ENCODE assay signal across 34 cellular contexts in the genomic region with DNA sequence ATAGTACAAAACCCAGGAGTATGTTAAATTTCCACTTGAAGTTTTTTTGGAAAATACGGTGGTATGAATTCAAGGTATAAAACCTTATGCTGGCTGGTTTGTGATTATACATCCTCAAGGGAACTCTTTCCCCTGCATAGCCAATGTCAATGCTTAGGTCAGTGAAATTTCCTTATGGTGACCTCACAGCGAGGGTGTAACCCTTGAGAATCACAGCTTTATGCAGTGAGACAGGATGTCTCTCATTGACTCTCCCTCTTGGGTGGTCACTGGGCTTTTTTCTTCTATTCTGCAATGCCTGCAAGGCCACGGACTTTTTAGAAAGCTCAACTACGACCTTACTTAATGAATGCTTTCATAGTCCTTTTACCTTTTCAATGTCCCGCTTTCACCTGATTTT.
"Had no signal": no experiment of that assay in that cellular context is flagged by ENCODE, and none has a peak within 500 bp of the region (broad histone marks: within the 10 kb centered on the region; RNA-seq: fewer than 3 reads in every experiment).

No MANE protein-coding gene starts in this region.

- DNase-seq: activated CD4-positive, alpha-beta memory T cell treated with anti-CD3 and anti-CD28 coated beads for 36 hours; activated CD4-positive, alpha-beta T cell treated with anti-CD3 and anti-CD28 coated beads for 36 hours; activated CD4-positive, alpha-beta T cell treated with anti-CD3 and anti-CD28 coated beads, Interleukin-2, amount 10 ng/mL, durations not matched to agents 24 days and 14 days; activated CD4-positive, CD25-positive, alpha-beta regulatory T cell; activated CD4-positive, CD25-positive, alpha-beta regulatory T cell treated with anti-CD3 and anti-CD28 coated beads, Interleukin-2, amount 50 U/mL, for 72 hours; activated CD8-positive, alpha-beta memory T cell treated with anti-CD3 and anti-CD28 coated beads, Interleukin-2, amount 10 ng/mL, durations not matched to agents 7 days and 5 days; activated CD8-positive, alpha-beta memory T cell treated with anti-CD3 and anti-CD28 coated beads, Interleukin-2, amount 50 U/mL, for 4 hours; activated CD8-positive, alpha-beta T cell treated with anti-CD3 and anti-CD28 coated beads, Interleukin-2, amount 10 ng/mL, durations not matched to agents 7 days and 5 days; activated effector memory CD4-positive, alpha-beta T cell treated with anti-CD3 and anti-CD28 coated beads, Interleukin-2, amount 50 U/mL, for 16 hours; activated naive CD4-positive, alpha-beta T cell treated with anti-CD3 and anti-CD28 coated beads for 36 hours; activated naive CD8-positive, alpha-beta T cell treated with anti-CD3 and anti-CD28 coated beads for 36 hours; activated naive CD8-positive, alpha-beta T cell treated with anti-CD3 and anti-CD28 coated beads, Interleukin-2, amount 50 U/mL, for 24 hours; activated T-cell treated with anti-CD3 and anti-CD28 coated beads, Interleukin-2, amount 50 U/mL, for 1 hour; activated T-cell treated with anti-CD3 and anti-CD28 coated beads, Interleukin-2, amount 50 U/mL, for 48 hours; adrenal gland; amygdala; aorta; body of pancreas; central memory CD4-positive, alpha-beta T cell; cerebellar nuclear complex; colonic mucosa; effector CD8-positive, alpha-beta T cell; foreskin fibroblast; glutamatergic neuron; heart left ventricle; T-helper 2 cell had no signal

- H3K27ac Mint-ChIP-seq: activated CD4-positive, alpha-beta memory T cell treated with anti-CD3 and anti-CD28 coated beads for 36 hours; activated CD4-positive, alpha-beta T cell treated with anti-CD3 and anti-CD28 coated beads for 36 hours; activated CD4-positive, alpha-beta T cell treated with anti-CD3 and anti-CD28 coated beads, Interleukin-2, amount 10 ng/mL, durations not matched to agents 24 days and 14 days; activated CD8-positive, alpha-beta memory T cell treated with anti-CD3 and anti-CD28 coated beads, Interleukin-2, amount 10 ng/mL, durations not matched to agents 7 days and 5 days; activated CD8-positive, alpha-beta T cell treated with anti-CD3 and anti-CD28 coated beads, Interleukin-2, amount 10 ng/mL, durations not matched to agents 7 days and 5 days; activated naive CD4-positive, alpha-beta T cell treated with anti-CD3 and anti-CD28 coated beads for 36 hours; activated naive CD4-positive, alpha-beta T cell treated with anti-CD3 and anti-CD28 coated beads, Interleukin-2, amount 50 U/mL, for 24 hours; activated naive CD8-positive, alpha-beta T cell treated with anti-CD3 and anti-CD28 coated beads for 36 hours; activated naive CD8-positive, alpha-beta T cell treated with anti-CD3 and anti-CD28 coated beads, Interleukin-2, amount 50 U/mL, for 24 hours; activated T-helper 1 cell treated with anti-CD3 and anti-CD28 coated beads, Interleukin-12 subunit alpha, Interleukin-12 subunit beta, Interleukin-2, Interleukin-4 antibody, amounts not matched to agents 30 ng/mL and 10 ng/mL and 1 ng/mL, durations not matched to agents 14 hours and 24 hours and 36 hours; activated T-helper 2 cell treated with anti-CD3 and anti-CD28 coated beads, Interferon-gamma antibody, Interleukin-2, Interleukin-4, amounts not matched to agents 10 μg/mL and 5 μg/mL and 100 μg/mL, durations not matched to agents 14 hours and 24 hours and 36 hours had no signal

- ATAC-seq: activated CD4-positive, alpha-beta T cell treated with anti-CD3 and anti-CD28 coated beads for 36 hours; activated CD8-positive, alpha-beta memory T cell treated with anti-CD3 and anti-CD28 coated beads, Interleukin-2, amount 10 ng/mL, durations not matched to agents 7 days and 5 days; activated CD8-positive, alpha-beta T cell treated with anti-CD3 and anti-CD28 coated beads, Interleukin-2, amount 10 ng/mL, durations not matched to agents 7 days and 5 days; activated naive CD8-positive, alpha-beta T cell treated with anti-CD3 and anti-CD28 coated beads, Interleukin-2, amount 50 U/mL, for 24 hours; body of pancreas had no signal

- H3K4me1 Mint-ChIP-seq: activated CD4-positive, alpha-beta T cell treated with anti-CD3 and anti-CD28 coated beads for 36 hours; activated CD4-positive, alpha-beta T cell treated with anti-CD3 and anti-CD28 coated beads, Interleukin-2, amount 10 ng/mL, durations not matched to agents 24 days and 14 days; activated CD8-positive, alpha-beta memory T cell treated with anti-CD3 and anti-CD28 coated beads, Interleukin-2, amount 10 ng/mL, durations not matched to agents 7 days and 5 days; activated naive CD4-positive, alpha-beta T cell treated with anti-CD3 and anti-CD28 coated beads, Interleukin-2, amount 50 U/mL, for 24 hours; activated naive CD8-positive, alpha-beta T cell treated with anti-CD3 and anti-CD28 coated beads for 36 hours; activated naive CD8-positive, alpha-beta T cell treated with anti-CD3 and anti-CD28 coated beads, Interleukin-2, amount 50 U/mL, for 24 hours had no signal

- H3K4me3 Mint-ChIP-seq: activated CD4-positive, alpha-beta memory T cell treated with anti-CD3 and anti-CD28 coated beads for 36 hours; activated CD4-positive, alpha-beta T cell treated with anti-CD3 and anti-CD28 coated beads for 36 hours; activated CD4-positive, alpha-beta T cell treated with anti-CD3 and anti-CD28 coated beads, Interleukin-2, amount 10 ng/mL, durations not matched to agents 24 days and 14 days; activated CD8-positive, alpha-beta memory T cell treated with anti-CD3 and anti-CD28 coated beads, Interleukin-2, amount 10 ng/mL, durations not matched to agents 7 days and 5 days; activated CD8-positive, alpha-beta T cell treated with anti-CD3 and anti-CD28 coated beads, Interleukin-2, amount 10 ng/mL, durations not matched to agents 7 days and 5 days; activated naive CD4-positive, alpha-beta T cell treated with anti-CD3 and anti-CD28 coated beads for 36 hours; activated naive CD4-positive, alpha-beta T cell treated with anti-CD3 and anti-CD28 coated beads, Interleukin-2, amount 50 U/mL, for 24 hours; activated naive CD8-positive, alpha-beta T cell treated with anti-CD3 and anti-CD28 coated beads for 36 hours; activated naive CD8-positive, alpha-beta T cell treated with anti-CD3 and anti-CD28 coated beads, Interleukin-2, amount 50 U/mL, for 24 hours; activated T-helper 1 cell treated with anti-CD3 and anti-CD28 coated beads, Interleukin-12 subunit alpha, Interleukin-12 subunit beta, Interleukin-2, Interleukin-4 antibody, amounts not matched to agents 30 ng/mL and 10 ng/mL and 1 ng/mL, durations not matched to agents 14 hours and 24 hours and 36 hours had no signal

- H3K9me3 Mint-ChIP-seq: activated CD4-positive, alpha-beta memory T cell treated with anti-CD3 and anti-CD28 coated beads for 36 hours; activated CD4-positive, alpha-beta T cell treated with anti-CD3 and anti-CD28 coated beads, Interleukin-2, amount 10 ng/mL, durations not matched to agents 24 days and 14 days; activated naive CD4-positive, alpha-beta T cell treated with anti-CD3 and anti-CD28 coated beads, Interleukin-2, amount 50 U/mL, for 24 hours; activated naive CD8-positive, alpha-beta T cell treated with anti-CD3 and anti-CD28 coated beads for 36 hours; activated naive CD8-positive, alpha-beta T cell treated with anti-CD3 and anti-CD28 coated beads, Interleukin-2, amount 50 U/mL, for 24 hours; activated T-helper 1 cell treated with anti-CD3 and anti-CD28 coated beads, Interleukin-12 subunit alpha, Interleukin-12 subunit beta, Interleukin-2, Interleukin-4 antibody, amounts not matched to agents 30 ng/mL and 10 ng/mL and 1 ng/mL, durations not matched to agents 14 hours and 24 hours and 36 hours; activated T-helper 2 cell treated with anti-CD3 and anti-CD28 coated beads, Interferon-gamma antibody, Interleukin-2, Interleukin-4, amounts not matched to agents 10 μg/mL and 5 μg/mL and 100 μg/mL, durations not matched to agents 14 hours and 24 hours and 36 hours had no signal

- H3K36me3 Mint-ChIP-seq: activated CD4-positive, alpha-beta memory T cell treated with anti-CD3 and anti-CD28 coated beads for 36 hours; activated CD8-positive, alpha-beta memory T cell treated with anti-CD3 and anti-CD28 coated beads, Interleukin-2, amount 10 ng/mL, durations not matched to agents 7 days and 5 days; activated naive CD4-positive, alpha-beta T cell treated with anti-CD3 and anti-CD28 coated beads, Interleukin-2, amount 50 U/mL, for 24 hours; activated naive CD8-positive, alpha-beta T cell treated with anti-CD3 and anti-CD28 coated beads for 36 hours had no signal

- H3K27ac ChIP-seq: adrenal gland, body of pancreas, cardiac muscle cell, colonic mucosa, epithelial cell of prostate had no signal

- H3K36me3 ChIP-seq: adrenal gland, cardiac muscle cell, colonic mucosa, heart left ventricle had no signal

- H3K4me3 ChIP-seq: adrenal gland, body of pancreas, cardiac muscle cell, colonic mucosa, heart left ventricle had no signal

- FAIRE-seq: endometrium, endothelial cell of umbilical vein, frontal cortex had no signal

- H3K4me1 ChIP-seq: body of pancreas, colonic mucosa had no signal

- H3K9me3 ChIP-seq: adrenal gland, body of pancreas, colonic mucosa, heart left ventricle had no signal

- H3K27me3 ChIP-seq: adrenal gland, body of pancreas, cardiac muscle cell, colonic mucosa, heart left ventricle had no signal

- H3K27me3 Mint-ChIP-seq: activated CD4-positive, alpha-beta memory T cell treated with anti-CD3 and anti-CD28 coated beads for 36 hours; activated CD4-positive, alpha-beta T cell treated with anti-CD3 and anti-CD28 coated beads, Interleukin-2, amount 10 ng/mL, durations not matched to agents 24 days and 14 days; activated CD8-positive, alpha-beta memory T cell treated with anti-CD3 and anti-CD28 coated beads, Interleukin-2, amount 10 ng/mL, durations not matched to agents 7 days and 5 days; activated naive CD8-positive, alpha-beta T cell treated with anti-CD3 and anti-CD28 coated beads for 36 hours; activated naive CD8-positive, alpha-beta T cell treated with anti-CD3 and anti-CD28 coated beads, Interleukin-2, amount 50 U/mL, for 24 hours had no signal
